18 cellular contexts compared by ENCODE assay signal in genomic region chr18:48844271-48844670, GRCh38.
DNase-seq lines count a peak whose midpoint lies in the region; ATAC-seq and TF ChIP-seq lines count a peak whose summit lies in the region.
"Had no signal": no experiment of that assay in that cellular context is flagged by ENCODE, and none has a peak within 500 bp of the region (broad histone marks: within the 10 kb centered on the region; RNA-seq: fewer than 3 reads in every experiment).

No MANE protein-coding gene starts in this region.

- WGBS in spleen, 5 donors: 86 to 93% (median 91%) methylated on average over 6 to 9 of the region's 9 CpGs

- peaks cover 5% of the 10 kb centered on the region for H3K4me1 ChIP-seq in mucosa of descending colon (ENCODE audit: low read depth)
- H3K4me1 ChIP-seq in spleen: peaks cover 11 to 76% (median 54%) of the 10 kb centered on the region in 6 donors

- H3K9me3 Mint-ChIP-seq in central memory CD8-positive, alpha-beta T cell: peaks cover 15% of the 10 kb centered on the region

- intact Hi-C loops in Right ventricle myocardium inferior (cut with DNase I) (loop anchor here (5.0 kb wide), 3 partner anchors 43 to 157 kb away; no protein-coding TSS in a partner anchor), cardiac septum (cut with DNase I) (loop anchor here (5.0 kb wide), 3 partner anchors 52 to 162 kb away; no protein-coding TSS in a partner anchor), mucosa of descending colon (cut with DNase I, micrococcal nuclease) (no loop called here), spleen (cut with DNase I; ENCODE audit: low total_unique reads) (no loop called here)

- no peak overlapping the region for H3K27ac ChIP-seq in spleen
- H3K27ac ChIP-seq: GM23248, HL-60, RWPE1 had no signal

- H3K9me3 ChIP-seq in mucosa of descending colon: no peaks in the 10 kb centered on the region
- H3K9me3 ChIP-seq in spleen: no peaks in the 10 kb centered on the region

- H3K27me3 Mint-ChIP-seq in central memory CD8-positive, alpha-beta T cell: no peaks in the 10 kb centered on the region

- no peaks in the 10 kb centered on the region for H3K36me3 ChIP-seq in mucosa of descending colon (ENCODE audit: low read depth)
- H3K36me3 ChIP-seq in spleen: no peaks in the 10 kb centered on the region

- no peaks in the 10 kb centered on the region for H3K27me3 ChIP-seq in spleen (replicated peaks in 1 of 7)

- no peak for TF ChIP-seq POLR2A in spleen (IDR thresholded peaks at IDR 0.05)

- ATAC-seq in Right ventricle myocardium inferior: no peak
- ATAC-seq in central memory CD8-positive, alpha-beta T cell (replicated peaks; ENCODE audit: extremely low read depth, poor library complexity, severe bottlenecking): no peak
- no peak for ATAC-seq in mucosa of descending colon
- no peak for ATAC-seq in HG02623 (IDR thresholded peaks at IDR 0.05; ENCODE audit: unreplicated experiment)

- TF ChIP-seq CTCF in mucosa of descending colon (IDR thresholded peaks at IDR 0.05) (no peak), spleen (IDR thresholded peaks at IDR 0.05 in 8 of 11, conservative IDR thresholded peaks at IDR 0.05 in 3 of 11) (no peak)

- no peak overlapping the region for H3K4me3 ChIP-seq in mucosa of descending colon
- H3K4me3 ChIP-seq in spleen: no peak overlapping the region
- H3K4me3 ChIP-seq: GM23248 had no signal

- H3K36me3 Mint-ChIP-seq in central memory CD8-positive, alpha-beta T cell (ENCODE audit: insufficient read depth): peaks cover 9% of the 10 kb centered on the region

- DNase-seq in Right ventricle myocardium inferior (ENCODE audit: missing footprints) (peak; percentile 3), cardiac septum (ENCODE audit: low spot score) (no peak), mucosa of descending colon (peak in 2 of 3 donors; percentile 6 to 43), spleen (peak; percentile 64), iPS-NIHi7 (ENCODE audit: extremely low spot score) (no peak), NCI-H82 (lab: John Stamatoyannopoulos, UW) (no peak)
- no peak for DNase-seq in central memory CD8-positive, alpha-beta T cell (ENCODE audit: low spot score in 2 of 2)
- DNase-seq: Calu3, GM23248, NCI-H1092 treated with DMSO at 0.1 percent for 48 hours, NCI-H1694, NCI-H2107, NCI-H226, NCI-H526 had no signal

- peak overlapping the region; percentile 96 for H3K27ac Mint-ChIP-seq in central memory CD8-positive, alpha-beta T cell (ENCODE audit: low read depth)
- H3K27ac Mint-ChIP-seq: CD14-positive monocyte had no signal

- no peak overlapping the region for H3K4me3 Mint-ChIP-seq in central memory CD8-positive, alpha-beta T cell

- H3K4me1 Mint-ChIP-seq in central memory CD8-positive, alpha-beta T cell: peaks cover 75% of the 10 kb centered on the region

Comparison
In these comparisons a context has a peak if more than half of its experiments do, and no peak if none do; other contexts are left out.
1. DNase-seq: peak in Right ventricle myocardium inferior (single experiment), mucosa of descending colon (2 of 3) and spleen (single experiment); none in cardiac septum (single experiment), central memory CD8-positive, alpha-beta T cell (0 of 2), iPS-NIHi7 (single experiment) and NCI-H82 (single experiment).
2. intact Hi-C loops: an anchor here in Right ventricle myocardium inferior (5.0 kb wide) and cardiac septum (5.0 kb wide); none called in mucosa of descending colon and spleen.